Comparison of ENCODE assay signal across 8 cellular contexts in the genomic region with DNA sequence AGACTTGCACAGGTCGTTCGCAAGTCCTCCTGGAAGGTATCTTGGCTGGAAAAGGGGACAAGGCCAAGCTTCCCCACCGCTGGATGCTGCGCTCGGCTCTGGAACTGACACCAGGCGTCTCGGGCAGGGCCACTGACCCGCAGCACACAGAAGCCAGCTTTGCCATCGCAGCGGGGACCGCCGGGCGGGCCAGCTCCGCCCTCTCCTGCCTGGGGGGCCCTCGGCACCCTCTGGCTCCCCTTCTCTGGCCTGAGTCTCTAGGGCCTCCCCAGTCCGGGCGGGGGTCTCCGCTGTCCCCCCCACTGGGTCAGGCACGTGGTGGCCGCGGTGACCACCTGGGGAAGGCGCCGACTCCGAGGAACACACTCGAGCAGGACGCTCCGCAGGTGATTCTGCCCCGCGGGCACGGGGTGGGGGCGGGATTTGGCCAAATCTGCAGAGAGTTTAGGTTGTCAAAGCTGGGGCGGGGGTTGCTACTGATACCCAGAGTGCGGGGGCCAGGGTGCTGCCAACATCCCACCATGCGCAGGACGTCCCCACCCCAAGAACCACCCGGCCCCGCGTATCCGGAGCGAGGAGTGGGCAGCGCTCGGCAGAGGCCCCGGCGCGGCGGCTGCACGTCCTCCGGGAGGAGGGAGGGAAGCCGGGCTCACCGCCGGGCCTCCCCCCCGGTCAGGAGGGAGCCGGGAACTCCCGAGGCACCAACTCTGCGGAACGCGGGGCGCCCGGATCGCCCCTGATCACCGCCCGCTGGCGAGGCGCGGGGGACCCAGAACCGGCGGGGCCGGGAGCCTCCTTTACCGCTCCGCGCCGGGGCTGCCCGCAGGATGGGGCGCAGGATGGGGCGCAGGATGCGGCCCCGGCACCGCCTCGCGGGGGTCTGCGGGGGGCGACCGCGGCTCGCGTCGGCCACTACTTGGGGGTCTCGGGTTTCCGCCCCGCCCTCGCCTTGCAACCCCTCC. TPM values are rescaled to one million over a fixed set of nuclear protein-coding genes. Genes with fewer than 3 reads are reported as not detected.
DNase-seq lines count a peak whose midpoint lies in the region; ATAC-seq and TF ChIP-seq lines count a peak whose summit lies in the region.

No MANE protein-coding gene starts in this region.

- DNase-seq in A673 (ENCODE audit: low spot score) (no peak), immature natural killer cell (no peak), kidney tubule cell (ENCODE audit: low spot score) (no peak), UCSD-AML1 (lab: John Stamatoyannopoulos, UW; ENCODE audit: unreplicated experiment) (no peak), NCI-H446 (lab: John Stamatoyannopoulos, UW) (no peak)
- peak; percentile 25 for DNase-seq in activated naive CD8-positive, alpha-beta T cell treated with anti-CD3 and anti-CD28 coated beads for 36 hours
- no peak for DNase-seq in stimulated activated naive CD8-positive, alpha-beta T cell treated with anti-CD3 and anti-CD28 coated beads, Interleukin-15, amount 100 ng/mL, for 72 hours

- POLR2A ChIA-PET in A673 (lab: Charles Lee; ENCODE audit: low non-redundant PET) = no interaction called here

- H3K4me1 ChIP-seq in A673 (ENCODE audit: insufficient read depth, low read length, poor library complexity, severe bottlenecking) = peaks cover 13% of the 10 kb centered on the region

- H3K36me3 ChIP-seq in A673 (ENCODE audit: insufficient read depth, low read length, poor library complexity, severe bottlenecking) = no peaks in the 10 kb centered on the region

- peak; percentile 12 for ATAC-seq in HG02588 (IDR thresholded peaks at IDR 0.05; ENCODE audit: unreplicated experiment)
- no peak for ATAC-seq in stimulated activated naive CD8-positive, alpha-beta T cell treated with anti-CD3 and anti-CD28 coated beads, Interleukin-15, amount 100 ng/mL, for 72 hours

- H3K9me3 Mint-ChIP-seq in activated naive CD8-positive, alpha-beta T cell treated with anti-CD3 and anti-CD28 coated beads for 36 hours = no peaks in the 10 kb centered on the region
- peaks cover 0 to 7% (median 1%) of the 10 kb centered on the region in 6 donors for H3K9me3 Mint-ChIP-seq in immature natural killer cell
- H3K9me3 Mint-ChIP-seq in stimulated activated naive CD8-positive, alpha-beta T cell treated with anti-CD3 and anti-CD28 coated beads, Interleukin-15, amount 100 ng/mL, for 72 hours = no peaks in the 10 kb centered on the region

- no peak overlapping the region for H3K27ac ChIP-seq in A673 (ENCODE audit: low read depth, low read length, poor library complexity, severe bottlenecking)

- no TSS peak for BruUV-seq in A673 (replicated peaks; lab: Mats Ljungman, UMichigan)

- no peaks in the 10 kb centered on the region for H3K9me3 ChIP-seq in A673 (ENCODE audit: low read depth, low read length, poor library complexity, severe bottlenecking)

- no peak for TF ChIP-seq CTCF in A673 (conservative IDR thresholded peaks at IDR 0.05; ENCODE audit: low read depth, low read length)

- H3K27me3 ChIP-seq in A673 (replicated peaks; ENCODE audit: insufficient read depth, low read depth, low read length, poor library complexity) = peaks cover 10% of the 10 kb centered on the region

- peak overlapping the region; percentile 58 for H3K4me3 ChIP-seq in A673 (ENCODE audit: low read depth, low read length, poor library complexity, severe bottlenecking)

- peak overlapping the region; percentile 22 for H3K4me3 Mint-ChIP-seq in activated naive CD8-positive, alpha-beta T cell treated with anti-CD3 and anti-CD28 coated beads for 36 hours
- H3K4me3 Mint-ChIP-seq in immature natural killer cell = peak overlapping the region; percentile 38 to 69 (median 53)
- H3K4me3 Mint-ChIP-seq in stimulated activated naive CD8-positive, alpha-beta T cell treated with anti-CD3 and anti-CD28 coated beads, Interleukin-15, amount 100 ng/mL, for 72 hours = peak overlapping the region; percentile 67 to 72

- intact Hi-C loops in A673 (cut with micrococcal nuclease; ENCODE audit: unreplicated experiment) = no loop called here

- CTCF ChIA-PET in A673 (lab: Charles Lee) = interaction anchor here (0.6 kb wide), 1 partner anchor 9 kb away, joined by 6 read pairs; no protein-coding TSS in a partner anchor

- peaks cover 16% of the 10 kb centered on the region for H3K4me1 Mint-ChIP-seq in activated naive CD8-positive, alpha-beta T cell treated with anti-CD3 and anti-CD28 coated beads for 36 hours
- H3K4me1 Mint-ChIP-seq in immature natural killer cell = peaks cover 23 to 30% of the 10 kb centered on the region in 2 donors
- peaks cover 31% of the 10 kb centered on the region for H3K4me1 Mint-ChIP-seq in stimulated activated naive CD8-positive, alpha-beta T cell treated with anti-CD3 and anti-CD28 coated beads, Interleukin-15, amount 100 ng/mL, for 72 hours

- H3K36me3 Mint-ChIP-seq in activated naive CD8-positive, alpha-beta T cell treated with anti-CD3 and anti-CD28 coated beads for 36 hours = no peaks in the 10 kb centered on the region
- H3K36me3 Mint-ChIP-seq in immature natural killer cell = peaks cover 3 to 12% (median 5%) of the 10 kb centered on the region in 3 donors

- no peak overlapping the region for H3K27ac Mint-ChIP-seq in activated naive CD8-positive, alpha-beta T cell treated with anti-CD3 and anti-CD28 coated beads for 36 hours
- H3K27ac Mint-ChIP-seq in immature natural killer cell = peak overlapping the region in 3 of 6 donors; percentile 50 to 69 (median 68)
- H3K27ac Mint-ChIP-seq in stimulated activated naive CD8-positive, alpha-beta T cell treated with anti-CD3 and anti-CD28 coated beads, Interleukin-15, amount 100 ng/mL, for 72 hours = no peak overlapping the region

- peaks cover 15% of the 10 kb centered on the region for H3K27me3 Mint-ChIP-seq in activated naive CD8-positive, alpha-beta T cell treated with anti-CD3 and anti-CD28 coated beads for 36 hours
- H3K27me3 Mint-ChIP-seq in immature natural killer cell (ENCODE audit: low read depth in 3 of 3) = peaks cover 31 to 48% (median 36%) of the 10 kb centered on the region in 3 donors
- peaks cover 30% of the 10 kb centered on the region for H3K27me3 Mint-ChIP-seq in stimulated activated naive CD8-positive, alpha-beta T cell treated with anti-CD3 and anti-CD28 coated beads, Interleukin-15, amount 100 ng/mL, for 72 hours

RNA-seq across cellular contexts. Expression of gene METRNL, which starts 0.8 kb away (rescaled TPM):
- total RNA-seq in A673 (2021) = 16.5 and 18.1 TPM in 2 replicates
- total RNA-seq in activated naive CD8-positive, alpha-beta T cell treated with anti-CD3 and anti-CD28 coated beads for 36 hours = 1 to 10 TPM; 4.7 to 5.9 TPM
- polyA plus RNA-seq in immature natural killer cell = 10 to 100 TPM; 13.6 to 72.3 (median 49.2) TPM
